ENCODE assay signal across 28 cellular contexts in the genomic region with DNA sequence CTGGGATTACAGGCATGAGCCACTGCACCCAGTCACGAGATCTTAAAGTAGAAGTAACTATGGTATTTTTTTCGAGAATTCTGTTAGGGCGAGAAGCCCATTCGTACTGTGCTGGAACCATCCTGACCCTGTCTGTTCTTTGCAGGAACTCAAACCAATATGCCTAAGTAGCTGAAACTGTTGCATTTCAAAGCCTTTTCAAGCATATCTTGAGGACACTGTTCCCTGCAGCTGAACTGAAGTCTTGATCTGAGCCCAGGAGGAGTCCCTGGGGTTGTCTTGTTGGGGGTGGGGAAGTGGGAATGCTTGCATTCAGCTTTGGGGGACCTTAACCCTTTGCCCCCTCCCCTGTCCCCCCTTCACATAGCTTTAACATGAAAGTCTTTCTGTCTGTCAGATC.
"Had no signal": no experiment of that assay in that cellular context is flagged by ENCODE, and none has a peak within 500 bp of the region (broad histone marks: within the 10 kb centered on the region; RNA-seq: fewer than 3 reads in every experiment).

No MANE protein-coding gene starts in this region.

- H3K36me3 ChIP-seq: adrenal gland, ascending aorta, brain microvascular endothelial cell, left ventricle myocardium inferior, pancreas, upper lobe of right lung had no signal

- H3K4me3 ChIP-seq: adrenal gland, ascending aorta, coronary artery, dorsolateral prefrontal cortex, left ventricle myocardium inferior, lung, mucosa of descending colon, pancreas, psoas muscle, smooth muscle cell, upper lobe of right lung had no signal

- ATAC-seq: pancreas; psoas muscle; stimulated activated memory B cell treated with anti-CD40 and anti-IgM and Interleukin-4, amounts not matched to agents 10 μg/mL and 1 μg/mL and 100 μg/mL, for 72 hours; stimulated activated naive CD8-positive, alpha-beta T cell treated with anti-CD3 and anti-CD28 coated beads, Interleukin-15, amount 100 ng/mL, for 72 hours; upper lobe of right lung had no signal

- H3K4me2 ChIP-seq: smooth muscle cell had no signal

- H3K27me3 ChIP-seq: adrenal gland, ascending aorta, brain microvascular endothelial cell, dorsolateral prefrontal cortex, pancreas, upper lobe of right lung had no signal

- H3K27ac ChIP-seq: adrenal gland, ascending aorta, brain microvascular endothelial cell, coronary artery, dorsolateral prefrontal cortex, left ventricle myocardium inferior, pancreas, psoas muscle, upper lobe of right lung had no signal

- H3K9me3 Mint-ChIP-seq: activated naive CD4-positive, alpha-beta T cell treated with anti-CD3 and anti-CD28 coated beads for 36 hours; activated naive CD8-positive, alpha-beta T cell treated with anti-CD3 and anti-CD28 coated beads for 36 hours; nephron progenitor cell; stimulated activated memory B cell treated with anti-CD40 and anti-IgM and Interleukin-4, amounts not matched to agents 10 μg/mL and 1 μg/mL and 100 μg/mL, for 72 hours; stimulated activated naive CD8-positive, alpha-beta T cell treated with anti-CD3 and anti-CD28 coated beads, Interleukin-15, amount 100 ng/mL, for 72 hours; T-helper 2 cell treated with Interferon-gamma antibody and Interleukin-4, amounts not matched to agents 5 μg/mL and 100 μg/mL, for 36 hours had no signal

- H3K27ac Mint-ChIP-seq: activated naive CD4-positive, alpha-beta T cell treated with anti-CD3 and anti-CD28 coated beads for 36 hours; activated naive CD8-positive, alpha-beta T cell treated with anti-CD3 and anti-CD28 coated beads for 36 hours; nephron progenitor cell; stimulated activated memory B cell treated with anti-CD40 and anti-IgM and Interleukin-4, amounts not matched to agents 10 μg/mL and 1 μg/mL and 100 μg/mL, for 72 hours; stimulated activated naive CD8-positive, alpha-beta T cell treated with anti-CD3 and anti-CD28 coated beads, Interleukin-15, amount 100 ng/mL, for 72 hours; T-helper 2 cell treated with Interferon-gamma antibody and Interleukin-4, amounts not matched to agents 5 μg/mL and 100 μg/mL, for 36 hours had no signal

- DNase-seq: activated CD4-positive, alpha-beta T cell treated with anti-CD3 and anti-CD28 coated beads for 4 hours; activated CD4-positive, alpha-beta T cell treated with anti-CD3 and anti-CD28 coated beads, Interleukin-2, amount 50 U/mL, for 4 hours; activated effector memory CD4-positive, alpha-beta T cell treated with Interleukin-2 at 50 U/mL for 16 hours; activated naive CD4-positive, alpha-beta T cell treated with anti-CD3 and anti-CD28 coated beads for 36 hours; activated naive CD8-positive, alpha-beta T cell treated with anti-CD3 and anti-CD28 coated beads for 36 hours; activated T-cell treated with anti-CD3 and anti-CD28 coated beads for 4 hours; adrenal gland; brain microvascular endothelial cell; dorsolateral prefrontal cortex; effector memory CD4-positive, alpha-beta T cell; islet precursor cell; left ventricle myocardium inferior; nephron progenitor cell; pancreas; psoas muscle; stimulated activated CD4-positive, alpha-beta T cell treated with anti-CD3 and anti-CD28 coated beads, Interleukin-1b, Interleukin-23, amount 100 ng/mL, for 48 hours; stimulated activated CD4-positive, alpha-beta T cell treated with anti-CD3 and anti-CD28 coated beads, Interleukin-4, amount 100 ng/mL, for 4 hours; stimulated activated CD8-positive, alpha-beta memory T cell treated with anti-CD3 and anti-CD28 coated beads, Interleukin-4, amount 100 ng/mL, for 48 hours; stimulated activated naive CD8-positive, alpha-beta T cell treated with anti-CD3 and anti-CD28 coated beads, Interleukin-15, amount 100 ng/mL, for 72 hours; substantia nigra; upper lobe of right lung had no signal

- H3K4me3 Mint-ChIP-seq: activated naive CD4-positive, alpha-beta T cell treated with anti-CD3 and anti-CD28 coated beads for 36 hours; activated naive CD8-positive, alpha-beta T cell treated with anti-CD3 and anti-CD28 coated beads for 36 hours; nephron progenitor cell; stimulated activated memory B cell treated with anti-CD40 and anti-IgM and Interleukin-4, amounts not matched to agents 10 μg/mL and 1 μg/mL and 100 μg/mL, for 72 hours; stimulated activated naive CD8-positive, alpha-beta T cell treated with anti-CD3 and anti-CD28 coated beads, Interleukin-15, amount 100 ng/mL, for 72 hours; T-helper 2 cell treated with Interferon-gamma antibody and Interleukin-4, amounts not matched to agents 5 μg/mL and 100 μg/mL, for 36 hours had no signal

- H3K36me3 Mint-ChIP-seq: stimulated activated memory B cell treated with anti-CD40 and anti-IgM and Interleukin-4, amounts not matched to agents 10 μg/mL and 1 μg/mL and 100 μg/mL, for 72 hours had no signal

- H3K9me3 ChIP-seq: adrenal gland, ascending aorta, left ventricle myocardium inferior, mucosa of descending colon, pancreas, psoas muscle, upper lobe of right lung had no signal

- H3K27me3 Mint-ChIP-seq: activated naive CD8-positive, alpha-beta T cell treated with anti-CD3 and anti-CD28 coated beads for 36 hours; stimulated activated memory B cell treated with anti-CD40 and anti-IgM and Interleukin-4, amounts not matched to agents 10 μg/mL and 1 μg/mL and 100 μg/mL, for 72 hours; stimulated activated naive CD8-positive, alpha-beta T cell treated with anti-CD3 and anti-CD28 coated beads, Interleukin-15, amount 100 ng/mL, for 72 hours had no signal
